Comparison of ENCODE assay signal across 10 cellular contexts in the genomic region with DNA sequence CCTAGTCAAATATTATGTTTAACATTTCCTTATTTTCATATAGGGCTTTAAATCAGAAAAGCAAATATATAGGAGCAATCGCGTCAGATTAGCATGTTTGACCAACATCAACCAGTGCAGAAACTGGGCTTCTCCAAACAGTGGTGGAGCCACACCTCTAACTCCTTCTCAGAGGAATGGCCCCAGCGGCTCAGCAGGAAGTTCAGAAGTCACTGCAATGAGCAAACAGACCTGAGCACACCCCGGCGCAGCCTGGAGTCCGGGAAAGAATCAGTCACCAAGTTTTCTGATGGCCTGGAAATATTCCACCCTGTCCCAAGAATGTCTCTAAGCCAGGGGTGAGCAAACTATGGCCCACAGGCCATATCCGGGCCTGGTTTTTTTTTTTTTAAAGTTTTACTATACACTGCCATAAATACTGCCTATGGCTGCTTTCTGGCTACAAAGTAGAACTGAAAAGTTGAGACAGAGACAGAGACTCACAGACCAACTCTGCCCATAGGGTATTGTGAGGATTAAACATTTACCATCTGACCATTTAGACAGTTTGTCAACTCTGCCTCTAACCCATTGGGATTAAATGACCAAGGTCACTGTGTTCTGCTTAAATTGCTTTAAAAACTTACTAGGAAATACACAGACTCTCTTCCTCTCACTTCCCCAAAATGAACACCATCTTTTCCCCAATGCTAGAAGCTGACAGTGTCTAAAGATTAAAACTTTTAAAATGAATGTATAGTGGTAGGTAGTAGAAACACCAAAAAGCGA. TPM values are rescaled to one million over a fixed set of nuclear protein-coding genes. Genes with fewer than 3 reads are reported as not detected.
DNase-seq lines count a peak whose midpoint lies in the region; ATAC-seq and TF ChIP-seq lines count a peak whose summit lies in the region.
"Had no signal": no experiment of that assay in that cellular context is flagged by ENCODE, and none has a peak within 500 bp of the region (broad histone marks: within the 10 kb centered on the region; RNA-seq: fewer than 3 reads in every experiment).

No MANE protein-coding gene starts in this region.

- peak; percentile 44 for ATAC-seq in HG02759 (IDR thresholded peaks at IDR 0.05; ENCODE audit: unreplicated experiment)
- ATAC-seq in Panc1: peak; percentile 98

- peaks cover 32% of the 10 kb centered on the region for H3K4me1 Mint-ChIP-seq in CD14-positive monocyte
- peaks cover 8% of the 10 kb centered on the region for H3K4me1 Mint-ChIP-seq in glutamatergic neuron (ENCODE audit: low read depth, unreplicated experiment)

- WGBS in tibial nerve, 2 donors: 66 to 69% methylated on average over 8 of the region's 8 CpGs

- H3K27me3 ChIP-seq in Panc1 (ENCODE audit: control insufficient read depth, insufficient read depth, low read length) (no peaks in the 10 kb centered on the region), dorsolateral prefrontal cortex (no peaks in the 10 kb centered on the region), tibial nerve (no peaks in the 10 kb centered on the region)
- H3K27me3 ChIP-seq: BLaER1 had no signal

- H3K4me3 Mint-ChIP-seq in CD14-positive monocyte: peak overlapping the region in 1 of 2 donors; percentile 32
- no peak overlapping the region for H3K4me3 Mint-ChIP-seq in glutamatergic neuron (ENCODE audit: unreplicated experiment)

- H3K9me3 ChIP-seq in Panc1 (ENCODE audit: control insufficient read depth, insufficient read depth, low read depth, low read length) (no peaks in the 10 kb centered on the region), tibial nerve (no peaks in the 10 kb centered on the region)

- H3K36me3 ChIP-seq in Panc1 (ENCODE audit: control insufficient read depth, insufficient read depth, low read length): peaks cover 2% of the 10 kb centered on the region; the same call in 1 of the 2 replicates
- no peaks in the 10 kb centered on the region for H3K36me3 ChIP-seq in tibial nerve

- no peak for DNase-seq in CD14-positive monocyte (ENCODE audit: low spot score)
- DNase-seq in Panc1 (ENCODE audit: low read depth, low spot score): peak; percentile 41
- DNase-seq in left kidney (ENCODE audit: low read depth, low spot score): peak; percentile 72
- no peak for DNase-seq in glutamatergic neuron
- no peak for DNase-seq in dorsolateral prefrontal cortex
- no peak for DNase-seq in stimulated activated CD4-positive, alpha-beta T cell treated with anti-CD3 and anti-CD28 coated beads, Interleukin-12 subunit alpha, Interleukin-12 subunit beta, amount 100 ng/mL, for 4 hours
- no peak for DNase-seq in tibial nerve (ENCODE audit: low spot score in 2 of 2)
- DNase-seq: stimulated activated CD4-positive, alpha-beta T cell treated with anti-CD3 and anti-CD28 coated beads, Interleukin-2, amount 100 ng/mL, for 24 hours had no signal

- H3K36me3 Mint-ChIP-seq in CD14-positive monocyte: peaks cover 8 to 9% of the 10 kb centered on the region in 2 donors
- H3K36me3 Mint-ChIP-seq in glutamatergic neuron (ENCODE audit: unreplicated experiment): peaks cover 12% of the 10 kb centered on the region

- H3K27me3 Mint-ChIP-seq in CD14-positive monocyte (ENCODE audit: low read depth in 3 of 3): peaks cover 5 to 21% (median 17%) of the 10 kb centered on the region in 3 donors
- peaks cover 2% of the 10 kb centered on the region for H3K27me3 Mint-ChIP-seq in glutamatergic neuron (ENCODE audit: unreplicated experiment)

- H3K4me1 ChIP-seq in Panc1 (ENCODE audit: control insufficient read depth, insufficient read depth, low read length): peaks cover 23% of the 10 kb centered on the region
- peaks cover 0 to 14% (median 3%) of the 10 kb centered on the region in 4 donors for H3K4me1 ChIP-seq in tibial nerve

- TF ChIP-seq POLR2A in tibial nerve (IDR thresholded peaks at IDR 0.05): no peak

- intact Hi-C loops in CD14-positive monocyte (cut with micrococcal nuclease) (no loop called here), Panc1 (cut with micrococcal nuclease; ENCODE audit: unreplicated experiment) (loop anchor here (10.0 kb wide), 1 partner anchor 91 kb away; no protein-coding TSS in a partner anchor), dorsolateral prefrontal cortex (cut with DNase I) (no loop called here)

- H3K4me3 ChIP-seq in Panc1 (ENCODE audit: low read depth in 2 of 2, low read length in 2 of 2) (peak overlapping the region in 1 of 2 experiments; percentile 7; a peak in 1 of 4 replicates), dorsolateral prefrontal cortex (no peak overlapping the region), tibial nerve (no peak overlapping the region)
- H3K4me3 ChIP-seq: BLaER1 had no signal

- H3K27ac Mint-ChIP-seq in CD14-positive monocyte (peak overlapping the region; percentile 19 to 75 (median 62)), glutamatergic neuron (ENCODE audit: unreplicated experiment) (no peak overlapping the region)

- no peak for TF ChIP-seq EP300 in tibial nerve (IDR thresholded peaks at IDR 0.05)

- H3K9me3 Mint-ChIP-seq in CD14-positive monocyte: peaks cover 4 to 18% (median 8%) of the 10 kb centered on the region in 7 donors
- H3K9me3 Mint-ChIP-seq in glutamatergic neuron (ENCODE audit: unreplicated experiment): peaks cover 1% of the 10 kb centered on the region

- CTCF ChIA-PET in Panc1 (lab: Charles Lee): no interaction called here

- in situ Hi-C loops in Panc1 (cut with HindIII; ENCODE audit: low pct_unique_long_range_greater_than_20kb, low sequenced_read_pairs): no loop called here

- BruUV-seq in Panc1 (replicated peaks; lab: Mats Ljungman, UMichigan): no TSS peak

- H3K27ac ChIP-seq in Panc1 (ENCODE audit: low read length) (peak overlapping the region; percentile 90), dorsolateral prefrontal cortex (no peak overlapping the region), tibial nerve (no peak overlapping the region)
- H3K27ac ChIP-seq: BLaER1 had no signal

- POLR2A ChIA-PET in Panc1 (lab: Charles Lee): no interaction called here

- TF ChIP-seq CTCF in CD14-positive monocyte (IDR thresholded peaks at IDR 0.05) (no peak), Panc1 (IDR thresholded peaks at IDR 0.05) (no peak), glutamatergic neuron (IDR thresholded peaks at IDR 0.05; ENCODE audit: partially characterized antibody, unreplicated experiment) (no peak), dorsolateral prefrontal cortex (IDR thresholded peaks at IDR 0.05 in 54 of 56, conservative IDR thresholded peaks at IDR 0.05 in 2 of 56; ENCODE audit: low read depth in 1 of 56, partially characterized antibody in 56 of 56) (no peak), tibial nerve (IDR thresholded peaks at IDR 0.05) (no peak)

RNA-seq across cellular contexts. Expression of a gene that starts 5.4 kb away (rescaled TPM):
- polyA plus RNA-seq in CD14-positive monocyte: 10 to 100 TPM; 10.4 to 27.5 TPM
- total RNA-seq in Panc1 (2021; ENCODE audit: unreplicated experiment): 73.4 TPM
- polyA plus RNA-seq in Panc1 (2012; ENCODE audit: insufficient read length): 74.8 TPM
- 95.2 TPM for total RNA-seq in glutamatergic neuron (ENCODE audit: unreplicated experiment)
- total RNA-seq in dorsolateral prefrontal cortex: 100 to 1,000 TPM in 20 of 120 experiments, 10 to 100 TPM in 100; 40.8 to 119 (median 89.8) TPM
- 10 to 100 TPM in 3 of 4 donors, 1 to 10 TPM in 1; 9.8 to 15.7 (median 12.7) TPM for total RNA-seq in tibial nerve

Comparison
In these comparisons a context has a peak if more than half of its experiments do, and no peak if none do; other contexts are left out.
1. DNase-seq: peak in Panc1 (single experiment) and left kidney (single experiment); none in CD14-positive monocyte (single experiment), glutamatergic neuron (single experiment), dorsolateral prefrontal cortex (0 of 10), stimulated activated CD4-positive, alpha-beta T cell treated with anti-CD3 and anti-CD28 coated beads, Interleukin-12 subunit alpha, Interleukin-12 subunit beta, amount 100 ng/mL, for 4 hours (single experiment) and tibial nerve (0 of 2).